Comparison of ENCODE assay signal across 10 cellular contexts in genomic region chr1:224739997-224740687, GRCh38.
DNase-seq lines count a peak whose midpoint lies in the region; ATAC-seq and TF ChIP-seq lines count a peak whose summit lies in the region.
"Had no signal": no experiment of that assay in that cellular context is flagged by ENCODE, and none has a peak within 500 bp of the region (broad histone marks: within the 10 kb centered on the region; RNA-seq: fewer than 3 reads in every experiment).

No MANE protein-coding gene starts in this region.

- TF ChIP-seq CTCF in GM12864 (IDR thresholded peaks at IDR 0.05; ENCODE audit: low read depth, low read length, missing control alignments) = no peak

- ATAC-seq in GM19324 (IDR thresholded peaks at IDR 0.05; ENCODE audit: low FRiP score, unreplicated experiment) = peak; percentile 87
- ATAC-seq in HG02623 (IDR thresholded peaks at IDR 0.05; ENCODE audit: unreplicated experiment) = peak; percentile 81
- peak; percentile 88 for ATAC-seq in HG03378 (IDR thresholded peaks at IDR 0.05; ENCODE audit: unreplicated experiment)
- ATAC-seq: left lobe of liver had no signal

- H3K4me3 ChIP-seq in GM12864 (ENCODE audit: low read depth, low read length) = no peak overlapping the region; the same call in 1 of the 2 replicates

- DNase-seq in GM12864 (ENCODE audit: low read depth) = peak; percentile 55
- no peak for DNase-seq in NCI-H146 treated with DMSO at 0.1 percent for 48 hours (lab: John Stamatoyannopoulos, UW; ENCODE audit: unreplicated experiment)
- DNase-seq in activated CD8-positive, alpha-beta memory T cell treated with anti-CD3 and anti-CD28 coated beads for 24 hours = no peak
- no peak for DNase-seq in AG08395 (ENCODE audit: low spot score)
- DNase-seq in 8988T = no peak
- DNase-seq: NCI-H1105 treated with DMSO at 0.1 percent for 48 hours had no signal
